ENCODE assay signal across 31 cellular contexts in the genomic region with DNA sequence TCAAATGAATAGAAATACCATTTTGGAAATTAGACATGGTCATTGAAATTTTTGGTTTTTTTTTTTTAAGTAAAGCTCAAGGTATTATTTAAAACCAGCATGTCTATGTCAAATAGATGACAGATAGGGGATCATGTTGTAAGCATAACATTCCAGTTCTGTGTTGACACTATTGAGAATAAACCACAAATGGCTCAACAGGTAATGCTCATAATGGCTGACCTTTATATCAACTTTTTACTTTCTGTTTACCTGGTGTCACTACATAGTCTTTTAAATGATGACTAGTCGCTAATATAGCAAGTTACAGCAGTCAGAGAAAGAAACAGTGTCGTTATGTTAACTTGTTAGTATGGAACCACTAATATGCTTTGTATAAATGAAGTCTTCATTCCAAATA.
"Had no signal": no experiment of that assay in that cellular context is flagged by ENCODE, and none has a peak within 500 bp of the region (broad histone marks: within the 10 kb centered on the region; RNA-seq: fewer than 3 reads in every experiment).

No MANE protein-coding gene starts in this region.

- H3K4me1 Mint-ChIP-seq: activated CD4-positive, alpha-beta T cell treated with anti-CD3 and anti-CD28 coated beads, Interleukin-2, amount 10 ng/mL, durations not matched to agents 7 days and 5 days; activated naive CD4-positive, alpha-beta T cell treated with anti-CD3 and anti-CD28 coated beads, Interleukin-2, amount 50 U/mL, for 24 hours; activated naive CD8-positive, alpha-beta T cell treated with anti-CD3 and anti-CD28 coated beads, Interleukin-2, amount 10 ng/mL, durations not matched to agents 7 days and 5 days; IgD-negative memory B cell had no signal

- H3K27ac ChIP-seq: ascending aorta had no signal

- H3K4me3 ChIP-seq: ascending aorta, MG63 had no signal

- FAIRE-seq: TTC549 had no signal

- H3K4me1 ChIP-seq: ascending aorta had no signal

- H3K36me3 ChIP-seq: ascending aorta, MG63 had no signal

- H3K9me3 ChIP-seq: ascending aorta, MG63 had no signal

- H3K9me3 Mint-ChIP-seq: activated naive CD4-positive, alpha-beta T cell treated with anti-CD3 and anti-CD28 coated beads, Interleukin-2, amount 50 U/mL, for 24 hours had no signal

- H3K27me3 ChIP-seq: ascending aorta, MG63 had no signal

- DNase-seq: activated CD4-positive, alpha-beta T cell treated with anti-CD3 and anti-CD28 coated beads, Interleukin-2, amount 10 ng/mL, durations not matched to agents 7 days and 5 days; activated CD4-positive, alpha-beta T cell treated with anti-CD3 and anti-CD28 coated beads, Interleukin-2, amount 50 U/mL, for 48 hours; activated CD8-positive, alpha-beta T cell treated with anti-CD3 and anti-CD28 coated beads, Interleukin-2, amount 10 ng/mL, durations not matched to agents 7 days and 5 days; activated gamma-delta T cell; activated naive CD4-positive, alpha-beta T cell treated with Interleukin-2 at 50 U/mL for 16 hours; activated naive CD8-positive, alpha-beta T cell treated with anti-CD3 and anti-CD28 coated beads, Interleukin-2, amount 10 ng/mL, durations not matched to agents 7 days and 5 days; activated T-cell treated with anti-CD3 and anti-CD28 coated beads, Interleukin-2, amount 50 U/mL, for 24 hours; amygdala; caudate nucleus; cerebellar nuclear complex; Karpas-422; KBM-7; MG63; NCI-H1048; NCI-H1105 treated with DMSO at 0.1 percent for 48 hours; NCI-H1436; NCI-H1694; NCI-H1930; NCI-H2081 treated with DMSO at 0.1 percent for 48 hours; NCI-H345; NCI-H524 treated with DMSO at 0.1 percent for 48 hours; NCI-H748 treated with DMSO at 0.1 percent for 48 hours; NK-92 treated with Interleukin-12 subunit alpha and Interleukin-12 subunit beta, amount 100 ng/mL, for 24 hours; SHP77; SW 1271; T1000 had no signal

- H3K36me3 Mint-ChIP-seq: activated naive CD8-positive, alpha-beta T cell treated with anti-CD3 and anti-CD28 coated beads, Interleukin-2, amount 10 ng/mL, durations not matched to agents 7 days and 5 days; IgD-negative memory B cell had no signal

- H3K27ac Mint-ChIP-seq: activated CD4-positive, alpha-beta T cell treated with anti-CD3 and anti-CD28 coated beads, Interleukin-2, amount 10 ng/mL, durations not matched to agents 7 days and 5 days; activated CD8-positive, alpha-beta T cell treated with anti-CD3 and anti-CD28 coated beads, Interleukin-2, amount 10 ng/mL, durations not matched to agents 7 days and 5 days; activated naive CD4-positive, alpha-beta T cell treated with anti-CD3 and anti-CD28 coated beads, Interleukin-2, amount 50 U/mL, for 24 hours; activated naive CD8-positive, alpha-beta T cell treated with anti-CD3 and anti-CD28 coated beads, Interleukin-2, amount 10 ng/mL, durations not matched to agents 7 days and 5 days; activated T-cell treated with anti-CD3 and anti-CD28 coated beads, Interleukin-2, amount 50 U/mL, for 24 hours; activated T-helper 2 cell treated with anti-CD3 and anti-CD28 coated beads, Interferon-gamma antibody, Interleukin-2, Interleukin-4, amounts not matched to agents 10 μg/mL and 5 μg/mL and 100 μg/mL, durations not matched to agents 14 hours and 24 hours and 36 hours; IgD-negative memory B cell had no signal

- H3K4me3 Mint-ChIP-seq: activated CD4-positive, alpha-beta T cell treated with anti-CD3 and anti-CD28 coated beads, Interleukin-2, amount 10 ng/mL, durations not matched to agents 7 days and 5 days; activated CD8-positive, alpha-beta T cell treated with anti-CD3 and anti-CD28 coated beads, Interleukin-2, amount 10 ng/mL, durations not matched to agents 7 days and 5 days; activated naive CD4-positive, alpha-beta T cell treated with anti-CD3 and anti-CD28 coated beads, Interleukin-2, amount 50 U/mL, for 24 hours; activated naive CD8-positive, alpha-beta T cell treated with anti-CD3 and anti-CD28 coated beads, Interleukin-2, amount 10 ng/mL, durations not matched to agents 7 days and 5 days; activated T-cell treated with anti-CD3 and anti-CD28 coated beads, Interleukin-2, amount 50 U/mL, for 24 hours; IgD-negative memory B cell had no signal
